Comparison of ENCODE assay signal across 8 cellular contexts in genomic region chr6:165889636-165890403, GRCh38.
A peak's percentile ranks its signal among the peaks of the same experiment; 100 is the strongest.
DNase-seq lines count a peak whose midpoint lies in the region; ATAC-seq and TF ChIP-seq lines count a peak whose summit lies in the region.

No MANE protein-coding gene starts in this region.

- H3K36me3 Mint-ChIP-seq in activated CD4-positive, alpha-beta T cell treated with anti-CD3 and anti-CD28 coated beads, Interleukin-2, amount 10 ng/mL, durations not matched to agents 24 days and 14 days (ENCODE audit: low read depth): no peaks in the 10 kb centered on the region

- intact Hi-C loops in activated CD4-positive, alpha-beta T cell treated with anti-CD3 and anti-CD28 coated beads, Interleukin-2, amount 10 ng/mL, durations not matched to agents 24 days and 14 days (cut with micrococcal nuclease): no loop called here
- intact Hi-C loops in Panc1 (cut with micrococcal nuclease; ENCODE audit: unreplicated experiment) (no loop called here), heart left ventricle (cut with DNase I) (loop anchor here in 5 of 10 donors (2.0 to 10.0 kb wide), 5 partner anchors 95 to 512 kb away; no protein-coding TSS in a partner anchor)

- peak; percentile 13 to 16 for DNase-seq in activated CD4-positive, alpha-beta T cell treated with anti-CD3 and anti-CD28 coated beads, Interleukin-2, amount 50 U/mL, for 48 hours
- no peak for DNase-seq in activated CD4-positive, alpha-beta T cell treated with anti-CD3 and anti-CD28 coated beads, Interleukin-2, amount 10 ng/mL, durations not matched to agents 24 days and 14 days
- DNase-seq in Panc1 (ENCODE audit: low read depth, low spot score) (no peak), heart left ventricle (no peak), stromal cell of bone marrow (ENCODE audit: low read depth) (peak; percentile 20), amniotic stem cell (lab: John Stamatoyannopoulos, UW) (no peak), NCI-H187 treated with DMSO at 0.1 percent for 48 hours (lab: John Stamatoyannopoulos, UW) (no peak)

- no peak overlapping the region for H3K27ac ChIP-seq in Panc1 (ENCODE audit: low read length)
- H3K27ac ChIP-seq in heart left ventricle: no peak overlapping the region

- WGBS in heart left ventricle, 4 donors: 9 to 17% (median 15%) methylated on average over 7 of the region's 7 CpGs

- H3K36me3 ChIP-seq in Panc1 (ENCODE audit: control insufficient read depth, insufficient read depth, low read length) (no peaks in the 10 kb centered on the region), heart left ventricle (no peaks in the 10 kb centered on the region)

- POLR2A ChIA-PET in Panc1 (lab: Charles Lee): interaction anchor here (0.6 kb wide), 1 partner anchor 364 kb away, joined by 3 read pairs; no protein-coding TSS in a partner anchor

- BruUV-seq in Panc1 (replicated peaks; lab: Mats Ljungman, UMichigan): no TSS peak

- in situ Hi-C loops in Panc1 (cut with HindIII; ENCODE audit: low pct_unique_long_range_greater_than_20kb, low sequenced_read_pairs): no loop called here

- H3K9me3 ChIP-seq in Panc1 (ENCODE audit: control insufficient read depth, insufficient read depth, low read depth, low read length) (no peaks in the 10 kb centered on the region), heart left ventricle (peaks cover 0 to 12% (median 0%) of the 10 kb centered on the region in 12 donors)

- peaks cover 2% of the 10 kb centered on the region for H3K27me3 Mint-ChIP-seq in activated CD4-positive, alpha-beta T cell treated with anti-CD3 and anti-CD28 coated beads, Interleukin-2, amount 10 ng/mL, durations not matched to agents 24 days and 14 days

- no peak overlapping the region for H3K27ac Mint-ChIP-seq in activated CD4-positive, alpha-beta T cell treated with anti-CD3 and anti-CD28 coated beads, Interleukin-2, amount 10 ng/mL, durations not matched to agents 24 days and 14 days

- H3K9me3 Mint-ChIP-seq in activated CD4-positive, alpha-beta T cell treated with anti-CD3 and anti-CD28 coated beads, Interleukin-2, amount 10 ng/mL, durations not matched to agents 24 days and 14 days: no peaks in the 10 kb centered on the region

- H3K4me1 ChIP-seq in Panc1 (ENCODE audit: control insufficient read depth, insufficient read depth, low read length): no peaks in the 10 kb centered on the region
- no peaks in the 10 kb centered on the region for H3K4me1 ChIP-seq in heart left ventricle

- TF ChIP-seq POLR2A in heart left ventricle (IDR thresholded peaks at IDR 0.05): no peak

- peaks cover 3% of the 10 kb centered on the region for H3K4me1 Mint-ChIP-seq in activated CD4-positive, alpha-beta T cell treated with anti-CD3 and anti-CD28 coated beads, Interleukin-2, amount 10 ng/mL, durations not matched to agents 24 days and 14 days

- no peak overlapping the region for H3K4me3 ChIP-seq in Panc1 (ENCODE audit: low read depth in 2 of 2, low read length in 2 of 2)
- no peak overlapping the region for H3K4me3 ChIP-seq in heart left ventricle

- CTCF ChIA-PET in Panc1 (lab: Charles Lee): interaction anchor here (0.6 to 1.7 kb wide), 4 partner anchors 14 to 218 kb away, joined by 3 to 6 read pairs (median 3); no protein-coding TSS in a partner anchor

- H3K27me3 ChIP-seq in Panc1 (ENCODE audit: control insufficient read depth, insufficient read depth, low read length) (peaks cover 10% of the 10 kb centered on the region), heart left ventricle (peaks cover 0 to 24% (median 3%) of the 10 kb centered on the region in 9 donors)

- peak; percentile 80 for TF ChIP-seq CTCF in Panc1 (IDR thresholded peaks at IDR 0.05)
- TF ChIP-seq CTCF in heart left ventricle (IDR thresholded peaks at IDR 0.05): peak; percentile 25 to 68 (median 54)

- H3K4me3 Mint-ChIP-seq in activated CD4-positive, alpha-beta T cell treated with anti-CD3 and anti-CD28 coated beads, Interleukin-2, amount 10 ng/mL, durations not matched to agents 24 days and 14 days: no peak overlapping the region

- ATAC-seq in Panc1 (peak; percentile 79), heart left ventricle (peak in 3 of 4 donors; percentile 47 to 82 (median 48)), HG02759 (IDR thresholded peaks at IDR 0.05; ENCODE audit: unreplicated experiment) (no peak)

Comparison
In these comparisons a context has a peak if more than half of its experiments do, and no peak if none do; other contexts are left out.
1. DNase-seq: peak in activated CD4-positive, alpha-beta T cell treated with anti-CD3 and anti-CD28 coated beads, Interleukin-2, amount 50 U/mL, for 48 hours (2 of 2) and stromal cell of bone marrow (single experiment); none in activated CD4-positive, alpha-beta T cell treated with anti-CD3 and anti-CD28 coated beads, Interleukin-2, amount 10 ng/mL, durations not matched to agents 24 days and 14 days (single experiment), Panc1 (single experiment), heart left ventricle (0 of 5), amniotic stem cell (single experiment) and NCI-H187 treated with DMSO at 0.1 percent for 48 hours (single experiment).